ENCODE assay signal across 13 cellular contexts in the genomic region with DNA sequence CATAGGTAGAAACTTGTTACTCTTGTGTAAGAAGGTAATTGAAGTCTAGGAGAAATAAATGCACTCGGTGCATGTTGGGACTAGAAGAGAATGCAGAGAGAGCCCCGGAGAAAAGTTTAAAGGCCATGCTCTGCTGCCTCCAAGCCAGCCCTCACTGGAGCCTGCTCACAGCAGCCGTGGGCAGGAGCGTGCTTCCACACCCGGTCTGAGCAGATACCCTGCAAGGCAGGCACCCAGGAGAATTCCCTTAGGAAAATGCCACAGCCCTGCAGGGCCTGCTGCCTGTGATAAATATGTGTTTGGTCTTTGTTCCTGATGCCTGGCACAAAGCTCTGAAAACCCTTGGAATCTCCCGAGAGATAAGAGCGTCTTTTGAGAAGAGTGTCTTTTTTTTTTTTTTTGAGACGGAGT. TPM values are rescaled to one million over a fixed set of nuclear protein-coding genes. Genes with fewer than 3 reads are reported as not detected.
A peak's percentile ranks its signal among the peaks of the same experiment; 100 is the strongest.
DNase-seq lines count a peak whose midpoint lies in the region; ATAC-seq and TF ChIP-seq lines count a peak whose summit lies in the region.
"Had no signal": no experiment of that assay in that cellular context is flagged by ENCODE, and none has a peak within 500 bp of the region (broad histone marks: within the 10 kb centered on the region; RNA-seq: fewer than 3 reads in every experiment).

No MANE protein-coding gene starts in this region.

- no peak overlapping the region for H2AK9ac ChIP-seq in IMR-90 (replicated peaks; ENCODE audit: low read depth, low read length, poor library complexity)

- no peak for TF ChIP-seq POLR2A in IMR-90 (IDR thresholded peaks at IDR 0.05; ENCODE audit: low read depth, low read length)
- no peak for TF ChIP-seq POLR2A in spleen (IDR thresholded peaks at IDR 0.05)

- H3K14ac ChIP-seq in IMR-90 (replicated peaks; ENCODE audit: low read depth, low read length): no peak overlapping the region

- H3K4me2 ChIP-seq in IMR-90 (ENCODE audit: low read depth, low read length): no peak overlapping the region

- in situ Hi-C loops in IMR-90 (cut with MboI; ENCODE audit: low sequenced_read_pairs): loop anchor here (10.0 kb wide), 1 partner anchor 164 kb away; no protein-coding TSS in a partner anchor

- H3K4ac ChIP-seq in IMR-90 (ENCODE audit: low read depth, low read length): peak overlapping the region; percentile 10

- peak overlapping the region; percentile 3; the same call in 1 of the 2 replicates for H2BK120ac ChIP-seq in IMR-90 (ENCODE audit: low read depth, low read length)

- no peak overlapping the region for H3K23ac ChIP-seq in IMR-90 (ENCODE audit: low read depth, low read length)

- H3K27me3 Mint-ChIP-seq in MCF 10A (ENCODE audit: insufficient read depth, unreplicated experiment): no peaks in the 10 kb centered on the region
- H3K27me3 Mint-ChIP-seq in activated T-cell treated with anti-CD3 and anti-CD28 coated beads, Interleukin-2, amount 50 U/mL, for 4 hours (ENCODE audit: low read depth): peaks cover 15% of the 10 kb centered on the region

- no peak overlapping the region for H3K18ac ChIP-seq in IMR-90 (ENCODE audit: low read depth, low read length)

- no peak overlapping the region for H4K5ac ChIP-seq in IMR-90 (ENCODE audit: low read depth, low read length)

- H4K20me1 ChIP-seq in IMR-90 (ENCODE audit: insufficient read depth, low read length): no peaks in the 10 kb centered on the region

- H3K4me1 ChIP-seq in IMR-90 (ENCODE audit: control insufficient read depth, insufficient read depth, low read length) (peaks cover 22% of the 10 kb centered on the region), spleen (peaks cover 37 to 86% (median 77%) of the 10 kb centered on the region in 6 donors)

- H2BK20ac ChIP-seq in IMR-90 (ENCODE audit: low read depth, low read length): no peak overlapping the region

- intact Hi-C loops in IMR-90 (cut with micrococcal nuclease): no loop called here
- intact Hi-C loops in MCF 10A (cut with micrococcal nuclease): no loop called here
- intact Hi-C loops in spleen (cut with DNase I; ENCODE audit: low total_unique reads): no loop called here

- peaks cover 45% of the 10 kb centered on the region for H3K4me1 Mint-ChIP-seq in MCF 10A (ENCODE audit: insufficient read depth, unreplicated experiment)
- peaks cover 18% of the 10 kb centered on the region for H3K4me1 Mint-ChIP-seq in activated T-cell treated with anti-CD3 and anti-CD28 coated beads, Interleukin-2, amount 50 U/mL, for 4 hours (ENCODE audit: low read depth)

- H3K36me3 Mint-ChIP-seq in MCF 10A (ENCODE audit: insufficient read depth, unreplicated experiment): peaks cover 21% of the 10 kb centered on the region
- no peaks in the 10 kb centered on the region for H3K36me3 Mint-ChIP-seq in activated T-cell treated with anti-CD3 and anti-CD28 coated beads, Interleukin-2, amount 50 U/mL, for 4 hours (ENCODE audit: insufficient read depth)

- H3K27ac Mint-ChIP-seq in MCF 10A (ENCODE audit: low read depth, unreplicated experiment): peak overlapping the region; percentile 4

- H3K4me3 ChIP-seq in IMR-90 (ENCODE audit: insufficient read depth, low read depth, low read length): no peak overlapping the region
- H3K4me3 ChIP-seq in spleen: no peak overlapping the region
- H3K4me3 ChIP-seq: upper lobe of right lung had no signal

- H4K91ac ChIP-seq in IMR-90 (ENCODE audit: insufficient read depth, low read depth, low read length): no peak overlapping the region

- H2BK5ac ChIP-seq in IMR-90 (ENCODE audit: low read depth, low read length, poor library complexity, severe bottlenecking): no peak overlapping the region

- H2AFZ ChIP-seq in IMR-90 (replicated peaks; ENCODE audit: low read length, poor library complexity): peak overlapping the region; percentile 18

- POLR2A ChIA-PET in IMR-90 (lab: Charles Lee; ENCODE audit: unreplicated experiment) (no interaction called here), MCF 10A (lab: Yijun Ruan, JAX) (interaction anchor here (0.7 to 3.6 kb wide), 6 partner anchors 21 to 583 kb away, joined by 3 to 14 read pairs (median 6); a partner anchor contains a TSS)

- H3K9me3 Mint-ChIP-seq in MCF 10A (ENCODE audit: unreplicated experiment): no peaks in the 10 kb centered on the region
- H3K9me3 Mint-ChIP-seq in activated T-cell treated with anti-CD3 and anti-CD28 coated beads, Interleukin-2, amount 50 U/mL, for 4 hours: no peaks in the 10 kb centered on the region

- DNase-seq in IMR-90 (no peak), MCF 10A (ENCODE audit: unreplicated experiment) (peak; percentile 76), left kidney (ENCODE audit: low read depth, low spot score) (peak; percentile 74), spleen (peak; percentile 66), COLO668 (lab: John Stamatoyannopoulos, UW; ENCODE audit: unreplicated experiment) (no peak), HK-2 (ENCODE audit: unreplicated experiment) (no peak)
- DNase-seq in activated T-cell treated with anti-CD3 and anti-CD28 coated beads, Interleukin-2, amount 50 U/mL, for 4 hours: no peak
- DNase-seq in activated T-cell treated with anti-CD3 and anti-CD28 coated beads, Interleukin-2, amount 50 U/mL, for 1 hour: no peak
- DNase-seq: brain microvascular endothelial cell; CD4-positive, CD25-positive, alpha-beta regulatory T cell; NCI-H2029 treated with DMSO at 0.1 percent for 48 hours; stimulated activated CD4-positive, alpha-beta T cell treated with anti-CD3 and anti-CD28 coated beads, Interleukin-4, amount 100 ng/mL, for 1 hour; upper lobe of right lung had no signal

- CTCF ChIA-PET in IMR-90 (lab: Yijun Ruan, JAX) (no interaction called here), MCF 10A (lab: Yijun Ruan, JAX) (interaction anchor here (0.7 to 1.2 kb wide), 3 partner anchors 107 to 190 kb away, joined by 3 to 4 read pairs (median 3); no protein-coding TSS in a partner anchor)

- no peak for TF ChIP-seq RAD21 in IMR-90 (IDR thresholded peaks at IDR 0.05; ENCODE audit: low read length)

- BruUV-seq in IMR-90 (replicated peaks; lab: Mats Ljungman, UMichigan): no TSS peak
- no TSS peak for BruUV-seq in MCF 10A (replicated peaks; lab: Mats Ljungman, UMichigan)

- no peak for ATAC-seq in IMR-90 (ENCODE audit: low read depth)
- no peak for ATAC-seq in activated T-cell treated with anti-CD3 and anti-CD28 coated beads, Interleukin-2, amount 50 U/mL, for 4 hours
- ATAC-seq: upper lobe of right lung had no signal

- TF ChIP-seq CTCF in IMR-90 (conservative IDR thresholded peaks at IDR 0.05; ENCODE audit: low read depth, low read length) (no peak), MCF 10A (IDR thresholded peaks at IDR 0.05; ENCODE audit: unreplicated experiment) (no peak), spleen (IDR thresholded peaks at IDR 0.05 in 8 of 11, conservative IDR thresholded peaks at IDR 0.05 in 3 of 11) (no peak)

- H3K9me3 ChIP-seq in IMR-90 (ENCODE audit: control insufficient read depth, insufficient read depth, low read length): no peaks in the 10 kb centered on the region
- H3K9me3 ChIP-seq in spleen: no peaks in the 10 kb centered on the region
- H3K9me3 ChIP-seq: upper lobe of right lung had no signal

- WGBS in IMR-90 (ENCODE audit: extremely low coverage in 2 of 2, insufficient read length in 1 of 2), 2 experiments: no CpG with 5 or more reads among the region's 8 CpGs
- WGBS in spleen, 5 donors: 54 to 71% (median 62%) methylated on average over 4 to 8 of the region's 8 CpGs

- 0 out of 2 replicates have a peak overlapping the region, but pooled peaks have one; percentile 13 for H2AK5ac ChIP-seq in IMR-90 (ENCODE audit: low read depth, low read length)

- no peak overlapping the region for H4K8ac ChIP-seq in IMR-90 (ENCODE audit: low read depth in 2 of 2, low read length in 2 of 2)

- peaks cover 28% of the 10 kb centered on the region for H3K9me1 ChIP-seq in IMR-90 (ENCODE audit: insufficient read depth, low read length)

- H3K27me3 ChIP-seq in IMR-90 (ENCODE audit: control insufficient read depth, insufficient read depth, low read length): no peaks in the 10 kb centered on the region
- H3K27me3 ChIP-seq in spleen (replicated peaks in 1 of 7): no peaks in the 10 kb centered on the region
- H3K27me3 ChIP-seq: brain microvascular endothelial cell, upper lobe of right lung had no signal

- no peak overlapping the region for H3K27ac ChIP-seq in IMR-90 (ENCODE audit: insufficient read depth, low read length)
- H3K27ac ChIP-seq in spleen: peak overlapping the region in 4 of 8 donors; percentile 11 to 91 (median 60)
- H3K27ac ChIP-seq: brain microvascular endothelial cell, upper lobe of right lung had no signal

- peaks cover 28 to 60% of the 10 kb centered on the region in 2 experiments for H3K79me1 ChIP-seq in IMR-90 (ENCODE audit: low read depth in 1 of 2, low read length in 2 of 2)

- H3K4me3 Mint-ChIP-seq in MCF 10A (ENCODE audit: unreplicated experiment): peak overlapping the region; percentile 27
- no peak overlapping the region for H3K4me3 Mint-ChIP-seq in activated T-cell treated with anti-CD3 and anti-CD28 coated beads, Interleukin-2, amount 50 U/mL, for 4 hours
- H3K4me3 Mint-ChIP-seq: CD4-positive, CD25-positive, alpha-beta regulatory T cell had no signal

- H3K36me3 ChIP-seq in IMR-90 (ENCODE audit: control insufficient read depth, insufficient read depth, low read length) (no peaks in the 10 kb centered on the region; the same call in 1 of the 2 replicates), spleen (no peaks in the 10 kb centered on the region)
- H3K36me3 ChIP-seq: brain microvascular endothelial cell, upper lobe of right lung had no signal

- H3K9ac ChIP-seq in IMR-90 (ENCODE audit: low read depth, low read length): no peak overlapping the region

- no peak overlapping the region for H2BK15ac ChIP-seq in IMR-90 (ENCODE audit: low read depth, low read length)

- dilution Hi-C loops in IMR-90 (cut with HindIII; ENCODE audit: low sequenced_read_pairs, unreplicated experiment): no loop called here

- no peak overlapping the region for H3K56ac ChIP-seq in IMR-90 (ENCODE audit: extremely low read depth, insufficient read depth, low read length)

RNA-seq across cellular contexts. Expression of a gene that starts 22.8 kb away (rescaled TPM):
- 19.4 and 25.3 TPM in 2 replicates for total RNA-seq in IMR-90 (2012; rRNA removed)
- 10.6 and 15.6 TPM in 2 replicates for polyA plus RNA-seq in IMR-90 (2012; rRNA removed)
- 5.8 and 8.5 TPM in 2 replicates for polyA plus RNA-seq in IMR-90 (2012; cell fraction: cytosol; rRNA removed)
- 28.1 and 43.3 TPM in 2 replicates for polyA plus RNA-seq in IMR-90 (2012; cell fraction: nucleus; rRNA removed; ENCODE audit: low replicate concordance)
- 25.0 and 25.1 TPM in 2 replicates for total RNA-seq in MCF 10A (2022)
- 100 to 1,000 TPM in 4 of 7 donors, 10 to 100 TPM in 3; 74.0 to 163 (median 105) TPM for total RNA-seq in spleen
- 10 to 100 TPM; 12.9 to 30.3 (median 18.0) TPM for polyA plus RNA-seq in spleen
- 1 to 10 TPM; 1.6 to 7.4 (median 4.3) TPM for total RNA-seq in activated T-cell treated with anti-CD3 and anti-CD28 coated beads, Interleukin-2, amount 50 U/mL, for 4 hours

RNA-seq across cellular contexts. Expression of a gene that starts 51.9 kb away (rescaled TPM):
- total RNA-seq in IMR-90 (2012; rRNA removed): 5.6 and 8.8 TPM in 2 replicates
- 7.3 and 7.6 TPM in 2 replicates for polyA plus RNA-seq in IMR-90 (2012; rRNA removed)
- polyA plus RNA-seq in IMR-90 (2012; cell fraction: cytosol; rRNA removed): 2.5 and 3.2 TPM in 2 replicates
- 32.6 and 43.8 TPM in 2 replicates for polyA plus RNA-seq in IMR-90 (2012; cell fraction: nucleus; rRNA removed; ENCODE audit: low replicate concordance)
- total RNA-seq in MCF 10A (2022): 5.2 and 5.7 TPM in 2 replicates
- total RNA-seq in spleen: 10 to 100 TPM in 6 of 7 donors, 1 to 10 TPM in 1; 8.4 to 18.0 (median 12.2) TPM
- polyA plus RNA-seq in spleen: 1 to 10 TPM; 4.4 to 6.5 (median 6.0) TPM
- 10 to 100 TPM; 10.4 to 11.7 (median 11.4) TPM for total RNA-seq in activated T-cell treated with anti-CD3 and anti-CD28 coated beads, Interleukin-2, amount 50 U/mL, for 4 hours

Comparison
In these comparisons a context has a peak if more than half of its experiments do, and no peak if none do; other contexts are left out.
1. DNase-seq: peak in MCF 10A (single experiment), left kidney (single experiment) and spleen (single experiment); none in IMR-90 (single experiment), COLO668 (single experiment), HK-2 (single experiment), activated T-cell treated with anti-CD3 and anti-CD28 coated beads, Interleukin-2, amount 50 U/mL, for 4 hours (single experiment) and activated T-cell treated with anti-CD3 and anti-CD28 coated beads, Interleukin-2, amount 50 U/mL, for 1 hour (single experiment).